ENCODE assay signal across 8 cellular contexts in the genomic region with DNA sequence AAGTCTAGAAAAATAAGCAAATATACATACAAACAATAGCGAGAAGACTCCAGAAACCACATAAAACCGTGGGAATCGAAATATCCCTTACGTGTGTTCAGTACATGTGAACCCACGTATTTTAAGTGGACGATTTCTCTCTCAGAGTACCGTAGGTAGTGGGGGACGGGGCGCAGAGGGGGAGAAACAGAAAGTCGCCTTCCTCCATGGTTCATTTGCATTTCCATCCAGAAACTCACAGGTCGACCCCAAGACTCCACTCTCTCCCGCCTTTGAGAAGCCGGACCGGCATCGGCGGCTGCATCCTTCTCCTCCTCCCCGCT. TPM values are rescaled to one million over a fixed set of nuclear protein-coding genes. Genes with fewer than 3 reads are reported as not detected.
DNase-seq lines count a peak whose midpoint lies in the region; ATAC-seq and TF ChIP-seq lines count a peak whose summit lies in the region.

No MANE protein-coding gene starts in this region.

- peak overlapping the region; percentile 58 for H3K4me3 ChIP-seq in HEK293 (ENCODE audit: low read depth, low read length)
- H3K4me3 ChIP-seq in iPS-15b (ENCODE audit: low read depth, low read length) = peak overlapping the region; percentile 56

- peaks cover 52% of the 10 kb centered on the region for H3K27me3 Mint-ChIP-seq in activated CD4-positive, alpha-beta memory T cell treated with anti-CD3 and anti-CD28 coated beads, Interleukin-2, amount 10 ng/mL, durations not matched to agents 7 days and 5 days
- H3K27me3 Mint-ChIP-seq in stimulated activated memory B cell treated with anti-CD40 and anti-IgM and Interleukin-4, amounts not matched to agents 10 μg/mL and 1 μg/mL and 100 μg/mL, for 72 hours = peaks cover 9% of the 10 kb centered on the region

- POLR2A ChIA-PET in HEK293 (lab: Yijun Ruan, JAX) = no interaction called here
- POLR2A ChIA-PET in activated CD4-positive, alpha-beta memory T cell treated with anti-CD3 and anti-CD28 coated beads, Interleukin-2, amount 10 ng/mL, durations not matched to agents 7 days and 5 days (lab: Charles Lee) = no interaction called here

- H3K9ac ChIP-seq in iPS-15b (ENCODE audit: low read depth, low read length) = no peak overlapping the region

- peak; percentile 78; the same call in 1 of the 2 replicates for TF ChIP-seq CTCF in HEK293 (tag by site-specific recombination; IDR thresholded peaks at IDR 0.05)

- ATAC-seq in stimulated activated memory B cell treated with anti-CD40 and anti-IgM and Interleukin-4, amounts not matched to agents 10 μg/mL and 1 μg/mL and 100 μg/mL, for 72 hours = no peak
- ATAC-seq in HG02610 (IDR thresholded peaks at IDR 0.05; ENCODE audit: unreplicated experiment) = no peak

- peaks cover 13% of the 10 kb centered on the region for H3K27me3 ChIP-seq in iPS-15b (ENCODE audit: control insufficient read depth, insufficient read depth, low read length)

- H3K9me3 ChIP-seq in HEK293 (ENCODE audit: control insufficient read depth, insufficient read depth, low read depth, low read length) (no peaks in the 10 kb centered on the region), iPS-15b (ENCODE audit: control insufficient read depth, insufficient read depth, low read length) (no peaks in the 10 kb centered on the region)

- no peaks in the 10 kb centered on the region for H3K36me3 ChIP-seq in HEK293 (ENCODE audit: control insufficient read depth in 2 of 2, insufficient read depth in 1 of 2, low read length in 2 of 2)
- H3K36me3 ChIP-seq in iPS-15b (ENCODE audit: control insufficient read depth, insufficient read depth, low read length) = no peaks in the 10 kb centered on the region

- H3K4me3 Mint-ChIP-seq in activated CD4-positive, alpha-beta memory T cell treated with anti-CD3 and anti-CD28 coated beads, Interleukin-2, amount 10 ng/mL, durations not matched to agents 7 days and 5 days = peak overlapping the region; percentile 77
- peak overlapping the region; percentile 94 for H3K4me3 Mint-ChIP-seq in stimulated activated memory B cell treated with anti-CD40 and anti-IgM and Interleukin-4, amounts not matched to agents 10 μg/mL and 1 μg/mL and 100 μg/mL, for 72 hours

- no peaks in the 10 kb centered on the region for H3K9me3 Mint-ChIP-seq in activated CD4-positive, alpha-beta memory T cell treated with anti-CD3 and anti-CD28 coated beads, Interleukin-2, amount 10 ng/mL, durations not matched to agents 7 days and 5 days
- H3K9me3 Mint-ChIP-seq in stimulated activated memory B cell treated with anti-CD40 and anti-IgM and Interleukin-4, amounts not matched to agents 10 μg/mL and 1 μg/mL and 100 μg/mL, for 72 hours = no peaks in the 10 kb centered on the region

- peak overlapping the region; percentile 70; the same call in 1 of the 2 replicates for H3K27ac ChIP-seq in HEK293 (ENCODE audit: extremely low read depth, low read depth, low read length)

- H3K27ac Mint-ChIP-seq in activated CD4-positive, alpha-beta memory T cell treated with anti-CD3 and anti-CD28 coated beads, Interleukin-2, amount 10 ng/mL, durations not matched to agents 7 days and 5 days = no peak overlapping the region
- peak overlapping the region; percentile 77 for H3K27ac Mint-ChIP-seq in stimulated activated memory B cell treated with anti-CD40 and anti-IgM and Interleukin-4, amounts not matched to agents 10 μg/mL and 1 μg/mL and 100 μg/mL, for 72 hours

- DNase-seq in activated CD4-positive, alpha-beta memory T cell treated with anti-CD3 and anti-CD28 coated beads, Interleukin-2, amount 10 ng/mL, durations not matched to agents 7 days and 5 days = no peak
- DNase-seq in NCI-H774 (lab: John Stamatoyannopoulos, UW) (no peak), COLO829 (ENCODE audit: low spot score) (no peak), NCI-H1417 treated with DMSO at 0.1 percent for 48 hours (lab: John Stamatoyannopoulos, UW) (no peak)

- peaks cover 28% of the 10 kb centered on the region for H3K4me1 Mint-ChIP-seq in activated CD4-positive, alpha-beta memory T cell treated with anti-CD3 and anti-CD28 coated beads, Interleukin-2, amount 10 ng/mL, durations not matched to agents 7 days and 5 days
- H3K4me1 Mint-ChIP-seq in stimulated activated memory B cell treated with anti-CD40 and anti-IgM and Interleukin-4, amounts not matched to agents 10 μg/mL and 1 μg/mL and 100 μg/mL, for 72 hours = peaks cover 17% of the 10 kb centered on the region

- CTCF ChIA-PET in HEK293 (lab: Yijun Ruan, JAX) = interaction anchor here (0.8 to 1.5 kb wide), 2 partner anchors 108 to 180 kb away, joined by 3 read pairs; a partner anchor contains a TSS
- CTCF ChIA-PET in activated CD4-positive, alpha-beta memory T cell treated with anti-CD3 and anti-CD28 coated beads, Interleukin-2, amount 10 ng/mL, durations not matched to agents 7 days and 5 days (lab: Charles Lee) = no interaction called here

- H3K4me1 ChIP-seq in HEK293 (ENCODE audit: control insufficient read depth, insufficient read depth, low read length) (peaks cover 9% of the 10 kb centered on the region; the same call in 1 of the 2 replicates), iPS-15b (ENCODE audit: control insufficient read depth, insufficient read depth, low read length) (peaks cover 7% of the 10 kb centered on the region)

- no peaks in the 10 kb centered on the region for H3K36me3 Mint-ChIP-seq in activated CD4-positive, alpha-beta memory T cell treated with anti-CD3 and anti-CD28 coated beads, Interleukin-2, amount 10 ng/mL, durations not matched to agents 7 days and 5 days (ENCODE audit: low read depth)
- no peaks in the 10 kb centered on the region for H3K36me3 Mint-ChIP-seq in stimulated activated memory B cell treated with anti-CD40 and anti-IgM and Interleukin-4, amounts not matched to agents 10 μg/mL and 1 μg/mL and 100 μg/mL, for 72 hours

TF ChIP-seq in HEK293, 187 proteins besides CTCF, POLR2A, EP300 and RAD21 (continues in another document):
- TF ChIP-seq ZNF48 (tag by site-specific recombination; IDR thresholded peaks at IDR 0.05) (no peak), ZBTB48 (tag by site-specific recombination; IDR thresholded peaks at IDR 0.05) (0 out of 2 replicates have a peak, but pooled peaks have one; percentile 38), ZNF335 (tag by site-specific recombination; conservative IDR thresholded peaks at IDR 0.05) (peak; percentile 90), GLIS1 (tag by site-specific recombination; IDR thresholded peaks at IDR 0.05) (peak; percentile 34; the same call in 1 of the 2 replicates), ZNF830 (tag by site-specific recombination; IDR thresholded peaks at IDR 0.05; ENCODE audit: low read depth) (no peak), ZFP69B (tag by site-specific recombination; IDR thresholded peaks at IDR 0.05) (0 out of 2 replicates have a peak, but pooled peaks have one; percentile 21), ZNF629 (tag by site-specific recombination; IDR thresholded peaks at IDR 0.05) (0 out of 2 replicates have a peak, but pooled peaks have one; percentile 54)
- TF ChIP-seq, protein P1, sequence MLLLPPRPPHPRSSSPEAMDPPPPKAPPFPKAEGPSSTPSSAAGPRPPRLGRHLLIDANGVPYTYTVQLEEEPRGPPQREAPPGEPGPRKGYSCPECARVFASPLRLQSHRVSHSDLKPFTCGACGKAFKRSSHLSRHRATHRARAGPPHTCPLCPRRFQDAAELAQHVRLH (tag by site-specific recombination; IDR thresholded peaks at IDR 0.05) = 0 out of 2 replicates have a peak, but pooled peaks have one; percentile 22
- TF ChIP-seq, protein P2, sequence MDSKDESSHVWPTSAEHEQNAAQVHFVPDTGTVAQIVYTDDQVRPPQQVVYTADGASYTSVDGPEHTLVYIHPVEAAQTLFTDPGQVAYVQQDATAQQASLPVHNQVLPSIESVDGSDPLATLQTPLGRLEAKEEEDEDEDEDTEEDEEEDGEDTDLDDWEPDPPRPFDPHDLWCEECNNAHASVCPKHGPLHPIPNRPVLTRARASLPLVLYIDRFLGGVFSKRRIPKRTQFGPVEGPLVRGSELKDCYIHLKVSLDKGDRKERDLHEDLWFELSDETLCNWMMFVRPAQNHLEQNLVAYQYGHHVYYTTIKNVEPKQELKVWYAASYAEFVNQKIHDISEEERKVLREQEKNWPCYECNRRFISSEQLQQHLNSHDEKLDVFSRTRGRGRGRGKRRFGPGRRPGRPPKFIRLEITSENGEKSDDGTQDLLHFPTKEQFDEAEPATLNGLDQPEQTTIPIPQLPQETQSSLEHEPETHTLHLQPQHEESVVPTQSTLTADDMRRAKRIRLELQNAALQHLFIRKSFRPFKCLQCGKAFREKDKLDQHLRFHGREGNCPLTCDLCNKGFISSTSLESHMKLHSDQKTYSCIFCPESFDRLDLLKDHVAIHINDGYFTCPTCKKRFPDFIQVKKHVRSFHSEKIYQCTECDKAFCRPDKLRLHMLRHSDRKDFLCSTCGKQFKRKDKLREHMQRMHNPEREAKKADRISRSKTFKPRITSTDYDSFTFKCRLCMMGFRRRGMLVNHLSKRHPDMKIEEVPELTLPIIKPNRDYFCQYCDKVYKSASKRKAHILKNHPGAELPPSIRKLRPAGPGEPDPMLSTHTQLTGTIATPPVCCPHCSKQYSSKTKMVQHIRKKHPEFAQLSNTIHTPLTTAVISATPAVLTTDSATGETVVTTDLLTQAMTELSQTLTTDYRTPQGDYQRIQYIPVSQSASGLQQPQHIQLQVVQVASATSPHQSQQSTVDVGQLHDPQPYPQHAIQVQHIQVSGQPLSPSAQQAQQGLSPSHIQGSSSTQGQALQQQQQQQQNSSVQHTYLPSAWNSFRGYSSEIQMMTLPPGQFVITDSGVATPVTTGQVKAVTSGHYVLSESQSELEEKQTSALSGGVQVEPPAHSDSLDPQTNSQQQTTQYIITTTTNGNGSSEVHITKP (tag by site-specific recombination; IDR thresholded peaks at IDR 0.05) = peak; percentile 33
- TF ChIP-seq, protein P3, sequence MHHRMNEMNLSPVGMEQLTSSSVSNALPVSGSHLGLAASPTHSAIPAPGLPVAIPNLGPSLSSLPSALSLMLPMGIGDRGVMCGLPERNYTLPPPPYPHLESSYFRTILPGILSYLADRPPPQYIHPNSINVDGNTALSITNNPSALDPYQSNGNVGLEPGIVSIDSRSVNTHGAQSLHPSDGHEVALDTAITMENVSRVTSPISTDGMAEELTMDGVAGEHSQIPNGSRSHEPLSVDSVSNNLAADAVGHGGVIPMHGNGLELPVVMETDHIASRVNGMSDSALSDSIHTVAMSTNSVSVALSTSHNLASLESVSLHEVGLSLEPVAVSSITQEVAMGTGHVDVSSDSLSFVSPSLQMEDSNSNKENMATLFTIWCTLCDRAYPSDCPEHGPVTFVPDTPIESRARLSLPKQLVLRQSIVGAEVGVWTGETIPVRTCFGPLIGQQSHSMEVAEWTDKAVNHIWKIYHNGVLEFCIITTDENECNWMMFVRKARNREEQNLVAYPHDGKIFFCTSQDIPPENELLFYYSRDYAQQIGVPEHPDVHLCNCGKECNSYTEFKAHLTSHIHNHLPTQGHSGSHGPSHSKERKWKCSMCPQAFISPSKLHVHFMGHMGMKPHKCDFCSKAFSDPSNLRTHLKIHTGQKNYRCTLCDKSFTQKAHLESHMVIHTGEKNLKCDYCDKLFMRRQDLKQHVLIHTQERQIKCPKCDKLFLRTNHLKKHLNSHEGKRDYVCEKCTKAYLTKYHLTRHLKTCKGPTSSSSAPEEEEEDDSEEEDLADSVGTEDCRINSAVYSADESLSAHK (tag by site-specific recombination; IDR thresholded peaks at IDR 0.05) = peak; percentile 45; the same call in 1 of the 2 replicates

RNA-seq across cellular contexts. Expression of a gene that starts 0.5 kb away (rescaled TPM):
- under 1 TPM; 0.48 to 0.53 TPM for total RNA-seq in activated CD4-positive, alpha-beta memory T cell treated with anti-CD3 and anti-CD28 coated beads, Interleukin-2, amount 10 ng/mL, durations not matched to agents 7 days and 5 days
